Comparison of ENCODE assay signal across 1 cellular context in genomic region chr10:126223512-126224067, GRCh38.
TF ChIP-seq lines count a peak whose summit lies in the region.

No MANE protein-coding gene starts in this region.

TF ChIP-seq in SK-N-SH, 30 proteins besides CTCF, POLR2A, EP300 and RAD21:
- no peak for TF ChIP-seq ZBTB33 (IDR thresholded peaks at IDR 0.05; ENCODE audit: borderline replicate concordance, low read depth)
- TF ChIP-seq MXI1 (IDR thresholded peaks at IDR 0.05; ENCODE audit: low read depth, low read length) = no peak
- no peak for TF ChIP-seq RXRA (IDR thresholded peaks at IDR 0.05; ENCODE audit: borderline replicate concordance, low read depth)
- TF ChIP-seq, protein P1, sequence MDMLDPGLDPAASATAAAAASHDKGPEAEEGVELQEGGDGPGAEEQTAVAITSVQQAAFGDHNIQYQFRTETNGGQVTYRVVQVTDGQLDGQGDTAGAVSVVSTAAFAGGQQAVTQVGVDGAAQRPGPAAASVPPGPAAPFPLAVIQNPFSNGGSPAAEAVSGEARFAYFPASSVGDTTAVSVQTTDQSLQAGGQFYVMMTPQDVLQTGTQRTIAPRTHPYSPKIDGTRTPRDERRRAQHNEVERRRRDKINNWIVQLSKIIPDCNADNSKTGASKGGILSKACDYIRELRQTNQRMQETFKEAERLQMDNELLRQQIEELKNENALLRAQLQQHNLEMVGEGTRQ (IDR thresholded peaks at IDR 0.05; ENCODE audit: borderline replicate concordance, low read depth, low read length) = no peak
- no peak for TF ChIP-seq GATA2 (CRISPR knock-in tag; IDR thresholded peaks at IDR 0.05)
- no peak for TF ChIP-seq RFX5 (IDR thresholded peaks at IDR 0.05; ENCODE audit: low read length)
- no peak for TF ChIP-seq IRF3 (IDR thresholded peaks at IDR 0.05; ENCODE audit: low read depth, low read length)
- no peak for TF ChIP-seq JUND (IDR thresholded peaks at IDR 0.05)
- no peak for TF ChIP-seq CHD2 (IDR thresholded peaks at IDR 0.05; ENCODE audit: low read length, partially characterized antibody)
